In genomic region chr16:75617121-75617520, GRCh38 we compare ENCODE assay signal across 30 cellular contexts. TPM values are rescaled to one million over a fixed set of nuclear protein-coding genes. Genes with fewer than 3 reads are reported as not detected.
DNase-seq lines count a peak whose midpoint lies in the region; ATAC-seq and TF ChIP-seq lines count a peak whose summit lies in the region.
"Had no signal": no experiment of that assay in that cellular context is flagged by ENCODE, and none has a peak within 500 bp of the region (broad histone marks: within the 10 kb centered on the region; RNA-seq: fewer than 3 reads in every experiment).

No MANE protein-coding gene starts in this region.

- no peaks in the 10 kb centered on the region for H3K9me3 ChIP-seq in CD8-positive, alpha-beta T cell (ENCODE audit: low read length)
- no peaks in the 10 kb centered on the region for H3K9me3 ChIP-seq in Karpas-422 (ENCODE audit: low read length)
- H3K9me3 ChIP-seq: A549, colonic mucosa, tibial artery had no signal

- H3K9me3 Mint-ChIP-seq in activated CD4-positive, alpha-beta T cell treated with anti-CD3 and anti-CD28 coated beads, Interleukin-2, amount 10 ng/mL, durations not matched to agents 7 days and 5 days: no peaks in the 10 kb centered on the region
- no peaks in the 10 kb centered on the region for H3K9me3 Mint-ChIP-seq in CD8-positive, alpha-beta T cell
- H3K9me3 Mint-ChIP-seq in activated CD8-positive, alpha-beta T cell treated with anti-CD3 and anti-CD28 coated beads for 36 hours: no peaks in the 10 kb centered on the region
- no peaks in the 10 kb centered on the region for H3K9me3 Mint-ChIP-seq in endothelial cell (ENCODE audit: unreplicated experiment)
- H3K9me3 Mint-ChIP-seq: IgD-negative memory B cell, nephron progenitor cell had no signal

- no peaks in the 10 kb centered on the region for H4K20me1 ChIP-seq in Karpas-422 (ENCODE audit: insufficient read depth, low read depth, low read length)

- DNase-seq in activated CD4-positive, alpha-beta T cell treated with anti-CD3 and anti-CD28 coated beads, Interleukin-2, amount 10 ng/mL, durations not matched to agents 7 days and 5 days: no peak
- no peak for DNase-seq in activated CD4-positive, alpha-beta T cell treated with anti-CD3 and anti-CD28 coated beads for 1 hour
- no peak for DNase-seq in CD8-positive, alpha-beta T cell
- DNase-seq in activated CD8-positive, alpha-beta T cell treated with anti-CD3 and anti-CD28 coated beads for 36 hours: no peak
- DNase-seq in endothelial cell (ENCODE audit: low spot score): no peak
- no peak for DNase-seq in Karpas-422
- no peak for DNase-seq in SK-N-DZ (ENCODE audit: low spot score)
- DNase-seq: activated CD4-positive, alpha-beta T cell treated with anti-CD3 and anti-CD28 coated beads for 48 hours; AML-193; aorta; colonic mucosa; effector CD8-positive, alpha-beta T cell; foreskin fibroblast; head of caudate nucleus; midbrain; NCI-H1048; NCI-H1694 treated with DMSO at 0.1 percent for 48 hours; NCI-H2171; NCI-H510A treated with DMSO at 0.1 percent for 48 hours; nephron progenitor cell; NK-92 treated with Interleukin-12 subunit alpha and Interleukin-12 subunit beta, amount 100 ng/mL, for 24 hours; tibial artery had no signal

- no peak overlapping the region for H3K4me3 ChIP-seq in CD8-positive, alpha-beta T cell (ENCODE audit: low read depth, low read length)
- no peak overlapping the region for H3K4me3 ChIP-seq in Karpas-422 (ENCODE audit: low read length)
- H3K4me3 ChIP-seq: A549, colonic mucosa, tibial artery had no signal

- peaks cover 18% of the 10 kb centered on the region for H3K4me1 ChIP-seq in CD8-positive, alpha-beta T cell (ENCODE audit: insufficient read depth, low read length)
- H3K4me1 ChIP-seq in Karpas-422 (ENCODE audit: low read length): peaks cover 13% of the 10 kb centered on the region

- POLR2A ChIA-PET in activated CD4-positive, alpha-beta T cell treated with anti-CD3 and anti-CD28 coated beads, Interleukin-2, amount 10 ng/mL, durations not matched to agents 7 days and 5 days (lab: Charles Lee): no interaction called here
- POLR2A ChIA-PET in CD8-positive, alpha-beta T cell (lab: Charles Lee): interaction anchor here (7.6 kb wide), 1 partner anchor 32 kb away, joined by 109 read pairs; the partner anchor contains the start of genes KARS1 and TERF2IP
- POLR2A ChIA-PET in activated CD8-positive, alpha-beta T cell treated with anti-CD3 and anti-CD28 coated beads for 36 hours (lab: Charles Lee): interaction anchor here (2.9 kb wide), 1 partner anchor 32 kb away, joined by 17 read pairs; the partner anchor contains the start of genes KARS1 and TERF2IP

- peaks cover 24% of the 10 kb centered on the region for H3K79me2 ChIP-seq in Karpas-422 (ENCODE audit: low read length)

- TF ChIP-seq CTCF in CD8-positive, alpha-beta T cell (IDR thresholded peaks at IDR 0.05): no peak
- no peak for TF ChIP-seq CTCF in activated CD8-positive, alpha-beta T cell treated with anti-CD3 and anti-CD28 coated beads for 36 hours (IDR thresholded peaks at IDR 0.05)
- no peak for TF ChIP-seq CTCF in endothelial cell (IDR thresholded peaks at IDR 0.05; ENCODE audit: unreplicated experiment)

- H3K27ac Mint-ChIP-seq in activated CD4-positive, alpha-beta T cell treated with anti-CD3 and anti-CD28 coated beads, Interleukin-2, amount 10 ng/mL, durations not matched to agents 7 days and 5 days: peak overlapping the region; percentile 89
- H3K27ac Mint-ChIP-seq in CD8-positive, alpha-beta T cell: peak overlapping the region; percentile 91
- H3K27ac Mint-ChIP-seq in activated CD8-positive, alpha-beta T cell treated with anti-CD3 and anti-CD28 coated beads for 36 hours: peak overlapping the region; percentile 81
- H3K27ac Mint-ChIP-seq in endothelial cell (ENCODE audit: unreplicated experiment): peak overlapping the region; percentile 2

- H3K27me3 ChIP-seq in CD8-positive, alpha-beta T cell (ENCODE audit: insufficient read depth, low read length): no peaks in the 10 kb centered on the region
- H3K27me3 ChIP-seq in Karpas-422 (ENCODE audit: low read length): no peaks in the 10 kb centered on the region
- H3K27me3 ChIP-seq: colonic mucosa, tibial artery had no signal

- no peak for ATAC-seq in CD8-positive, alpha-beta T cell
- ATAC-seq in activated CD8-positive, alpha-beta T cell treated with anti-CD3 and anti-CD28 coated beads for 36 hours: no peak
- no peak for ATAC-seq in HG03097 (IDR thresholded peaks at IDR 0.05; ENCODE audit: low FRiP score, unreplicated experiment)
- ATAC-seq: A549 had no signal

- no peak overlapping the region for H2AFZ ChIP-seq in Karpas-422 (ENCODE audit: low read length)

- H3K4me1 Mint-ChIP-seq in activated CD4-positive, alpha-beta T cell treated with anti-CD3 and anti-CD28 coated beads, Interleukin-2, amount 10 ng/mL, durations not matched to agents 7 days and 5 days: peaks cover 44% of the 10 kb centered on the region
- H3K4me1 Mint-ChIP-seq in CD8-positive, alpha-beta T cell (ENCODE audit: low read depth): peaks cover 53% of the 10 kb centered on the region
- peaks cover 53% of the 10 kb centered on the region for H3K4me1 Mint-ChIP-seq in activated CD8-positive, alpha-beta T cell treated with anti-CD3 and anti-CD28 coated beads for 36 hours (ENCODE audit: low read depth)
- peaks cover 36% of the 10 kb centered on the region for H3K4me1 Mint-ChIP-seq in endothelial cell (ENCODE audit: unreplicated experiment)

- no peak overlapping the region for H3K4me3 Mint-ChIP-seq in activated CD4-positive, alpha-beta T cell treated with anti-CD3 and anti-CD28 coated beads, Interleukin-2, amount 10 ng/mL, durations not matched to agents 7 days and 5 days
- peak overlapping the region; percentile 51 for H3K4me3 Mint-ChIP-seq in CD8-positive, alpha-beta T cell
- H3K4me3 Mint-ChIP-seq in activated CD8-positive, alpha-beta T cell treated with anti-CD3 and anti-CD28 coated beads for 36 hours: no peak overlapping the region
- peak overlapping the region; percentile 7 for H3K4me3 Mint-ChIP-seq in endothelial cell (ENCODE audit: unreplicated experiment)
- H3K4me3 Mint-ChIP-seq: nephron progenitor cell had no signal

- H3K4me2 ChIP-seq in Karpas-422 (ENCODE audit: low read depth, low read length, poor library complexity, severe bottlenecking): no peak overlapping the region
- H3K4me2 ChIP-seq: A549 had no signal

- intact Hi-C loops in CD8-positive, alpha-beta T cell (cut with DNase I, micrococcal nuclease): no loop called here
- intact Hi-C loops in activated CD8-positive, alpha-beta T cell treated with anti-CD3 and anti-CD28 coated beads for 36 hours (cut with micrococcal nuclease): no loop called here

- CTCF ChIA-PET in activated CD4-positive, alpha-beta T cell treated with anti-CD3 and anti-CD28 coated beads, Interleukin-2, amount 10 ng/mL, durations not matched to agents 7 days and 5 days (lab: Charles Lee): no interaction called here
- CTCF ChIA-PET in CD8-positive, alpha-beta T cell (lab: Charles Lee): no interaction called here
- CTCF ChIA-PET in activated CD8-positive, alpha-beta T cell treated with anti-CD3 and anti-CD28 coated beads for 36 hours (lab: Charles Lee): interaction anchor here (1.1 kb wide), 1 partner anchor 100 kb away, joined by 3 read pairs; no protein-coding TSS in a partner anchor

- H3K36me3 Mint-ChIP-seq in activated CD4-positive, alpha-beta T cell treated with anti-CD3 and anti-CD28 coated beads, Interleukin-2, amount 10 ng/mL, durations not matched to agents 7 days and 5 days (ENCODE audit: low read depth): peaks cover 65% of the 10 kb centered on the region
- H3K36me3 Mint-ChIP-seq in CD8-positive, alpha-beta T cell: peaks cover 76% of the 10 kb centered on the region
- H3K36me3 Mint-ChIP-seq in activated CD8-positive, alpha-beta T cell treated with anti-CD3 and anti-CD28 coated beads for 36 hours (ENCODE audit: low read depth): peaks cover 50% of the 10 kb centered on the region
- peaks cover 42% of the 10 kb centered on the region for H3K36me3 Mint-ChIP-seq in endothelial cell (ENCODE audit: low read depth, unreplicated experiment)

- no peaks in the 10 kb centered on the region for H3K27me3 Mint-ChIP-seq in activated CD4-positive, alpha-beta T cell treated with anti-CD3 and anti-CD28 coated beads, Interleukin-2, amount 10 ng/mL, durations not matched to agents 7 days and 5 days
- H3K27me3 Mint-ChIP-seq in CD8-positive, alpha-beta T cell (ENCODE audit: low read depth): no peaks in the 10 kb centered on the region
- H3K27me3 Mint-ChIP-seq in activated CD8-positive, alpha-beta T cell treated with anti-CD3 and anti-CD28 coated beads for 36 hours: no peaks in the 10 kb centered on the region
- peaks cover 11% of the 10 kb centered on the region for H3K27me3 Mint-ChIP-seq in endothelial cell (ENCODE audit: unreplicated experiment)
- H3K27me3 Mint-ChIP-seq: IgD-negative memory B cell had no signal

- no peaks in the 10 kb centered on the region for H3K9me2 ChIP-seq in Karpas-422 (replicated peaks; ENCODE audit: insufficient read depth, low read length)

- H3K9ac ChIP-seq in Karpas-422 (ENCODE audit: low read length): no peak overlapping the region

- H3K27ac ChIP-seq in CD8-positive, alpha-beta T cell (ENCODE audit: low read depth, low read length): peak overlapping the region; percentile 0
- no peak overlapping the region for H3K27ac ChIP-seq in Karpas-422 (ENCODE audit: low read length)
- H3K27ac ChIP-seq: A549, colonic mucosa, tibial artery had no signal

- H3K36me3 ChIP-seq in CD8-positive, alpha-beta T cell (ENCODE audit: insufficient read depth, low read length): peaks cover 30% of the 10 kb centered on the region
- H3K36me3 ChIP-seq in Karpas-422 (ENCODE audit: insufficient read depth, low read length): peaks cover 55% of the 10 kb centered on the region

RNA-seq across cellular contexts. Expression of gene ADAT1, which starts 6.0 kb away (rescaled TPM):
- 10 to 100 TPM; 60.3 to 66.1 TPM for total RNA-seq in activated CD4-positive, alpha-beta T cell treated with anti-CD3 and anti-CD28 coated beads, Interleukin-2, amount 10 ng/mL, durations not matched to agents 7 days and 5 days
- total RNA-seq in CD8-positive, alpha-beta T cell: 10 to 100 TPM; 44.4 to 47.6 TPM
- total RNA-seq in activated CD8-positive, alpha-beta T cell treated with anti-CD3 and anti-CD28 coated beads for 36 hours: 10 to 100 TPM; 41.7 to 43.6 TPM
- 137 TPM for total RNA-seq in endothelial cell (ENCODE audit: unreplicated experiment)
- total RNA-seq in Karpas-422 (2014; rRNA removed; shearing (Covaris generic); ENCODE audit: low replicate concordance): 58.4 and 97.3 TPM in 2 replicates
- 76.0 and 83.0 TPM in 2 replicates for polyA plus RNA-seq in SK-N-DZ (2014; cell fraction: cytosol; rRNA removed)
- polyA plus RNA-seq in SK-N-DZ (2014; cell fraction: nucleus; rRNA removed): 43.9 and 55.5 TPM in 2 replicates

RNA-seq across cellular contexts. Expression of gene KARS1, which starts 30.3 kb away (rescaled TPM):
- 100 to 1,000 TPM; 185 to 207 TPM for total RNA-seq in activated CD4-positive, alpha-beta T cell treated with anti-CD3 and anti-CD28 coated beads, Interleukin-2, amount 10 ng/mL, durations not matched to agents 7 days and 5 days
- 100 to 1,000 TPM; 162 to 168 TPM for total RNA-seq in CD8-positive, alpha-beta T cell
- total RNA-seq in activated CD8-positive, alpha-beta T cell treated with anti-CD3 and anti-CD28 coated beads for 36 hours: 100 to 1,000 TPM; 320 to 335 TPM
- total RNA-seq in endothelial cell (ENCODE audit: unreplicated experiment): 161 TPM
- 137 and 158 TPM in 2 replicates for total RNA-seq in Karpas-422 (2014; rRNA removed; shearing (Covaris generic); ENCODE audit: low replicate concordance)
- 302 and 330 TPM in 2 replicates for polyA plus RNA-seq in SK-N-DZ (2014; cell fraction: cytosol; rRNA removed)
- 113 and 176 TPM in 2 replicates for polyA plus RNA-seq in SK-N-DZ (2014; cell fraction: nucleus; rRNA removed)

RNA-seq across cellular contexts. Expression of gene TERF2IP, which starts 30.5 kb away (rescaled TPM):
- total RNA-seq in activated CD4-positive, alpha-beta T cell treated with anti-CD3 and anti-CD28 coated beads, Interleukin-2, amount 10 ng/mL, durations not matched to agents 7 days and 5 days: 10 to 100 TPM; 69.2 to 70.1 TPM
- total RNA-seq in CD8-positive, alpha-beta T cell: 100 to 1,000 TPM; 107 to 112 TPM
- 10 to 100 TPM; 66.3 to 68.1 TPM for total RNA-seq in activated CD8-positive, alpha-beta T cell treated with anti-CD3 and anti-CD28 coated beads for 36 hours
- total RNA-seq in endothelial cell (ENCODE audit: unreplicated experiment): 48.0 TPM
- 50.2 and 72.0 TPM in 2 replicates for total RNA-seq in Karpas-422 (2014; rRNA removed; shearing (Covaris generic); ENCODE audit: low replicate concordance)
- polyA plus RNA-seq in SK-N-DZ (2014; cell fraction: cytosol; rRNA removed): 120 and 131 TPM in 2 replicates
- polyA plus RNA-seq in SK-N-DZ (2014; cell fraction: nucleus; rRNA removed): 64.6 and 72.4 TPM in 2 replicates

RNA-seq across cellular contexts. Expression of gene GABARAPL2, which starts 50.9 kb away (rescaled TPM):
- 10 to 100 TPM; 60.7 to 66.2 TPM for total RNA-seq in activated CD4-positive, alpha-beta T cell treated with anti-CD3 and anti-CD28 coated beads, Interleukin-2, amount 10 ng/mL, durations not matched to agents 7 days and 5 days
- total RNA-seq in CD8-positive, alpha-beta T cell: 10 to 100 TPM; 37.4 to 39.4 TPM
- total RNA-seq in activated CD8-positive, alpha-beta T cell treated with anti-CD3 and anti-CD28 coated beads for 36 hours: 10 to 100 TPM; 56.3 to 57.4 TPM
- total RNA-seq in endothelial cell (ENCODE audit: unreplicated experiment): 222 TPM
- total RNA-seq in Karpas-422 (2014; rRNA removed; shearing (Covaris generic); ENCODE audit: low replicate concordance): 48.8 and 88.3 TPM in 2 replicates
- 175 and 194 TPM in 2 replicates for polyA plus RNA-seq in SK-N-DZ (2014; cell fraction: cytosol; rRNA removed)
- polyA plus RNA-seq in SK-N-DZ (2014; cell fraction: nucleus; rRNA removed): 120 and 137 TPM in 2 replicates

RNA-seq across cellular contexts. Expression of gene CPHXL2, which starts 59.7 kb away (rescaled TPM):
- not detected for total RNA-seq in activated CD4-positive, alpha-beta T cell treated with anti-CD3 and anti-CD28 coated beads, Interleukin-2, amount 10 ng/mL, durations not matched to agents 7 days and 5 days
- total RNA-seq in CD8-positive, alpha-beta T cell: not detected
- total RNA-seq in activated CD8-positive, alpha-beta T cell treated with anti-CD3 and anti-CD28 coated beads for 36 hours: not detected
- not detected for total RNA-seq in endothelial cell (ENCODE audit: unreplicated experiment)
- not detected in 2 replicates for total RNA-seq in Karpas-422 (2014; rRNA removed; shearing (Covaris generic); ENCODE audit: low replicate concordance)
- not detected in 2 replicates for polyA plus RNA-seq in SK-N-DZ (2014; cell fraction: cytosol; rRNA removed)
- not detected in 2 replicates for polyA plus RNA-seq in SK-N-DZ (2014; cell fraction: nucleus; rRNA removed)
- total RNA-seq: aorta, colonic mucosa, G401, lower leg skin, osteocyte had no signal
- polyA plus RNA-seq: A549, aorta, esophagus, keratinocyte had no signal

Comparison
In these comparisons a context has a peak if more than half of its experiments do, and no peak if none do; other contexts are left out.
1. H3K27ac Mint-ChIP-seq: peak in every context shown above with its lines; median percentile 91 in CD8-positive, alpha-beta T cell; 89 in activated CD4-positive, alpha-beta T cell treated with anti-CD3 and anti-CD28 coated beads, Interleukin-2, amount 10 ng/mL, durations not matched to agents 7 days and 5 days; 81 in activated CD8-positive, alpha-beta T cell treated with anti-CD3 and anti-CD28 coated beads for 36 hours; 2 in endothelial cell.
2. H3K4me3 Mint-ChIP-seq: peak in CD8-positive, alpha-beta T cell (single experiment) and endothelial cell (single experiment); none in activated CD4-positive, alpha-beta T cell treated with anti-CD3 and anti-CD28 coated beads, Interleukin-2, amount 10 ng/mL, durations not matched to agents 7 days and 5 days (single experiment) and activated CD8-positive, alpha-beta T cell treated with anti-CD3 and anti-CD28 coated beads for 36 hours (single experiment).